In genomic region chr7:123054357-123055133, GRCh38 we compare ENCODE assay signal across 15 cellular contexts. TPM values are rescaled to one million over a fixed set of nuclear protein-coding genes. Genes with fewer than 3 reads are reported as not detected.
DNase-seq lines count a peak whose midpoint lies in the region; ATAC-seq and TF ChIP-seq lines count a peak whose summit lies in the region.
"Had no signal": no experiment of that assay in that cellular context is flagged by ENCODE, and none has a peak within 500 bp of the region (broad histone marks: within the 10 kb centered on the region; RNA-seq: fewer than 3 reads in every experiment).

No MANE protein-coding gene starts in this region.

- no peaks in the 10 kb centered on the region for H3K79me2 ChIP-seq in PC-9 (ENCODE audit: low read depth)

- WGBS in testis, 2 donors: 67 to 76% methylated on average over 5 of the region's 5 CpGs

- no peaks in the 10 kb centered on the region for H3F3A ChIP-seq in PC-9 (ENCODE audit: insufficient read depth, low read depth)

- H3K4me3 ChIP-seq in PC-9: no peak overlapping the region
- H3K4me3 ChIP-seq in testis: no peak overlapping the region
- H3K4me3 ChIP-seq: gastroesophageal sphincter, lung had no signal

- H3K9me3 Mint-ChIP-seq in T-cell: peaks cover 13 to 23% (median 17%) of the 10 kb centered on the region in 3 donors

- peak; percentile 51 for ATAC-seq in foreskin keratinocyte
- ATAC-seq in HG02678 (IDR thresholded peaks at IDR 0.05; ENCODE audit: unreplicated experiment): no peak
- ATAC-seq in T-cell (replicated peaks in 1 of 4): no peak
- ATAC-seq: gastroesophageal sphincter had no signal

- no peaks in the 10 kb centered on the region for H3K4me1 Mint-ChIP-seq in T-cell
- H3K4me1 Mint-ChIP-seq: activated naive CD4-positive, alpha-beta T cell treated with anti-CD3 and anti-CD28 coated beads, Interleukin-2, amount 50 U/mL, for 24 hours had no signal

- H3K4me1 ChIP-seq in PC-9 (replicated peaks; ENCODE audit: insufficient read depth): no peaks in the 10 kb centered on the region
- no peaks in the 10 kb centered on the region for H3K4me1 ChIP-seq in foreskin keratinocyte
- no peaks in the 10 kb centered on the region for H3K4me1 ChIP-seq in testis
- H3K4me1 ChIP-seq: gastroesophageal sphincter had no signal

- DNase-seq in SIG-M5 treated with dmso at 0.1 percent for 504 hours (lab: John Stamatoyannopoulos, UW; ENCODE audit: unreplicated experiment): peak; percentile 5
- no peak for DNase-seq in SIG-M5 (lab: John Stamatoyannopoulos, UW)
- no peak for DNase-seq in PC-9
- peak; percentile 14 to 15 for DNase-seq in foreskin keratinocyte
- DNase-seq in testis: peak; percentile 19
- no peak for DNase-seq in CD1c-positive myeloid dendritic cell (ENCODE audit: extremely low spot score)
- DNase-seq in T-cell: no peak
- DNase-seq: cortex of kidney; stimulated activated CD4-positive, alpha-beta T cell treated with anti-CD3 and anti-CD28 coated beads, Interleukin-4, amount 100 ng/mL, for 4 hours had no signal

- intact Hi-C loops in PC-9 (cut with micrococcal nuclease; ENCODE audit: unreplicated experiment): loop anchor here (10.0 kb wide), 1 partner anchor 250 kb away; no protein-coding TSS in a partner anchor
- intact Hi-C loops in testis (cut with DNase I; ENCODE audit: low total_unique reads): no loop called here

- H3K27me3 Mint-ChIP-seq in T-cell: no peaks in the 10 kb centered on the region
- H3K27me3 Mint-ChIP-seq: activated naive CD4-positive, alpha-beta T cell treated with anti-CD3 and anti-CD28 coated beads, Interleukin-2, amount 50 U/mL, for 24 hours; progenitor cell of endocrine pancreas had no signal

- H3K27ac ChIP-seq in PC-9 (no peak overlapping the region), foreskin keratinocyte (no peak overlapping the region), testis (no peak overlapping the region)
- H3K27ac ChIP-seq: gastroesophageal sphincter had no signal

- TF ChIP-seq CTCF in PC-9 (conservative IDR thresholded peaks at IDR 0.05) (peak; percentile 37; the same call in 1 of the 2 replicates), foreskin keratinocyte (conservative IDR thresholded peaks at IDR 0.05) (no peak), testis (IDR thresholded peaks at IDR 0.05) (no peak)

- POLR2A ChIA-PET in PC-9 (lab: Charles Lee; ENCODE audit: unreplicated experiment): no interaction called here
- POLR2A ChIA-PET in T-cell (lab: Charles Lee): no interaction called here

- no peaks in the 10 kb centered on the region for H3K27me3 ChIP-seq in PC-9 (ENCODE audit: insufficient read depth, low read depth)
- H3K27me3 ChIP-seq in foreskin keratinocyte: no peaks in the 10 kb centered on the region
- H3K27me3 ChIP-seq in testis: no peaks in the 10 kb centered on the region
- H3K27me3 ChIP-seq: gastroesophageal sphincter had no signal

- TF ChIP-seq POLR2A in testis (IDR thresholded peaks at IDR 0.05): no peak

- H2AFZ ChIP-seq in PC-9: no peak overlapping the region

- no peaks in the 10 kb centered on the region for H3K9me2 ChIP-seq in PC-9 (ENCODE audit: insufficient read depth)

- H3K9me3 ChIP-seq in PC-9 (ENCODE audit: insufficient read depth, low read depth) (no peaks in the 10 kb centered on the region), testis (no peaks in the 10 kb centered on the region)

- no TSS peak for BruUV-seq in PC-9 (replicated peaks; lab: Mats Ljungman, UMichigan)

- H3K36me3 Mint-ChIP-seq in T-cell: no peaks in the 10 kb centered on the region
- H3K36me3 Mint-ChIP-seq: activated naive CD4-positive, alpha-beta T cell treated with anti-CD3 and anti-CD28 coated beads, Interleukin-2, amount 50 U/mL, for 24 hours had no signal

- H4K20me1 ChIP-seq in PC-9 (ENCODE audit: insufficient read depth): no peaks in the 10 kb centered on the region

- CTCF ChIA-PET in PC-9 (lab: Charles Lee): interaction anchor here (0.6 kb wide), 1 partner anchor 394 kb away, joined by 3 read pairs; no protein-coding TSS in a partner anchor
- CTCF ChIA-PET in T-cell (lab: Charles Lee): no interaction called here

- no peak overlapping the region for H3K27ac Mint-ChIP-seq in T-cell
- H3K27ac Mint-ChIP-seq: activated naive CD4-positive, alpha-beta T cell treated with anti-CD3 and anti-CD28 coated beads, Interleukin-2, amount 50 U/mL, for 24 hours; progenitor cell of endocrine pancreas had no signal

- H3K4me2 ChIP-seq in PC-9: no peak overlapping the region

- H3K36me3 ChIP-seq in PC-9 (ENCODE audit: low read depth) (no peaks in the 10 kb centered on the region), testis (ENCODE audit: low read depth, missing control alignments) (no peaks in the 10 kb centered on the region)
- H3K36me3 ChIP-seq: gastroesophageal sphincter had no signal

- no peak overlapping the region for H3K4me3 Mint-ChIP-seq in T-cell
- H3K4me3 Mint-ChIP-seq: activated naive CD4-positive, alpha-beta T cell treated with anti-CD3 and anti-CD28 coated beads, Interleukin-2, amount 50 U/mL, for 24 hours had no signal

RNA-seq across cellular contexts. Expression of gene TAS2R16, which starts 59.0 kb away (rescaled TPM):
- total RNA-seq in PC-9 (2021) (not detected in 2 replicates), foreskin keratinocyte (not detected in 2 replicates), testis (not detected), T-cell (not detected)
- polyA plus RNA-seq in foreskin keratinocyte (not detected in 2 replicates), testis (ENCODE audit: insufficient read depth, low read depth, low replicate concordance) (not detected)
- total RNA-seq: activated CD8-positive, alpha-beta memory T cell treated with anti-CD3 and anti-CD28 coated beads for 36 hours; gastroesophageal sphincter; lung; progenitor cell of endocrine pancreas had no signal
- polyA plus RNA-seq: lung had no signal

Comparison
In these comparisons a context has a peak if more than half of its experiments do, and no peak if none do; other contexts are left out.
1. DNase-seq: peak in SIG-M5 treated with dmso at 0.1 percent for 504 hours (single experiment), foreskin keratinocyte (2 of 2) and testis (single experiment); none in SIG-M5 (single experiment), PC-9 (0 of 2), CD1c-positive myeloid dendritic cell (single experiment) and T-cell (0 of 34).